Comparison of ENCODE assay signal across 8 cellular contexts in genomic region chr20:11832397-11832796, GRCh38.
"Had no signal": no experiment of that assay in that cellular context is flagged by ENCODE, and none has a peak within 500 bp of the region (broad histone marks: within the 10 kb centered on the region; RNA-seq: fewer than 3 reads in every experiment).

No MANE protein-coding gene starts in this region.

- DNase-seq: GM23248, GOT3, H9, HCEC 1CT, KG1 had no signal

- H2AFZ ChIP-seq: GM23248 had no signal

- ATAC-seq: K562 had no signal

- FAIRE-seq: H54, K562 had no signal

- H3K27ac ChIP-seq: GM23248, HL-60 had no signal

- H3K9ac ChIP-seq: GM23248 had no signal

- H3K4me3 ChIP-seq: GM23248, K562 had no signal
